20 cellular contexts compared by ENCODE assay signal in the genomic region with DNA sequence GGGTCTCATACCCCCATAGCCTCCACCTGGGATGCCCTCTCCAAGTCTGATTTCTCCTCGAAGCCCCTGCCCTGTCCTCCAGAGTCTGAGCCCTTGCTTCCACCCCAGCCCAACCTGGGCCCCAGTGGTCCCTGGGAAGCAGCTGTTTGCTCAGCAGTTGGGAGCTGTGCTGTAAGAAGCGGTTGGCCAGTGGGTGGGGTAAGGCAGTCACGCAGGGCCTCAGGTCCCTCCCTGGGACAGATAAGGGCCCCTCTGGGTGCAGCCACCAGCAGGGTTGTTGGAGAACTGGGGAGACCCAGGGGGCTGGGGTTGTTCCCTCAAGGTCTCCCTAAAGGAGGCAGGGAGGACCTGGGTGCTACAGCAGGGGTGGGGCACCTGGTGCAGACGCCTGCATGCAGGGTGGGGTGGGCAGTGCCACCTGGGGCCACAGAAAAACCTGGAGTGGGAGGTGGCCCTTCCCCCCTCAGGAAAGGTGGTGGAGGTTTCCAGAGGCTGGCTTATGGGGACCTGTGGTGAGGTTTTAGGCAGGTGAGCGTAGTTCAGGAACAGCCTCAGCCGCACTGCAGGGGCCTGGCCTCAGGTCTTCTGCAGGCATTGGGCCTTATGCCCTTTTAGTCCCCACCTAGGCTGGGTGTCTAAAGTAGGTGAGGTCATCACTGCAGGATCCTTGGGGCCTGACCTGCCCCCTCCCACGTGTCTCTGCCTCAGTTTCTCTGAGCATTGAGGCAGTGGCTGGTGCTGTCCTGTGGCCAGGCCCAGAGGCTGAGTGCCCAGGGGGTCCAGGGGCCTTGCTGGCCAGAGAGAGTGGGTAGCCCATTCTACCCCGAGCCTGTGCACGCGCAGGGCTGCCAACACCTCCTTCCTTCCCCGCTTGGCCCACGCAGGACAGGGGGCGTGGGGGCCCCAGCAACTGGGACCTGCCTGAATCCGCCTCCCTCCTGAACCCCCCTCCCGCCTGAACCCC. TPM values are rescaled to one million over a fixed set of nuclear protein-coding genes. Genes with fewer than 3 reads are reported as not detected.
DNase-seq lines count a peak whose midpoint lies in the region; ATAC-seq, FAIRE-seq and TF ChIP-seq lines count a peak whose summit lies in the region.
"Had no signal": no experiment of that assay in that cellular context is flagged by ENCODE, and none has a peak within 500 bp of the region (broad histone marks: within the 10 kb centered on the region; RNA-seq: fewer than 3 reads in every experiment).

No MANE protein-coding gene starts in this region.

- DNase-seq in A549 (ENCODE audit: low read depth in 1 of 2, low spot score in 1 of 2), result no peak
- DNase-seq in K562 (ENCODE audit: extremely low read depth in 1 of 4, low spot score in 3 of 4), result peak; percentile 66 to 93 (median 80)
- no peak for DNase-seq in memory B cell (ENCODE audit: low spot score in 2 of 2)
- DNase-seq in left lobe of liver (ENCODE audit: low spot score), result no peak
- no peak for DNase-seq in Kasumi-1 (lab: John Stamatoyannopoulos, UW)
- no peak for DNase-seq in GM20000 (ENCODE audit: low spot score)
- no peak for DNase-seq in upper lobe of right lung
- DNase-seq: AML-193; CD4-positive, CD25-positive, alpha-beta regulatory T cell; GF-D8; GOT3; HFFc6; NCI-H1048; NCI-H2107; NCI-H226; NCI-H526 treated with DMSO at 0.1 percent for 48 hours; NK-92 treated with Interleukin-12 subunit alpha and Interleukin-12 subunit beta, amount 100 ng/mL, for 24 hours; PC-9; Right ventricle myocardium superior had no signal

- H3K36me3 ChIP-seq in HEK293 (ENCODE audit: control insufficient read depth in 2 of 2, insufficient read depth in 1 of 2, low read length in 2 of 2), result no peaks in the 10 kb centered on the region
- peaks cover 8% of the 10 kb centered on the region; the same call in 1 of the 3 replicates for H3K36me3 ChIP-seq in K562 (ENCODE audit: control insufficient read depth, insufficient read depth, low read length)
- H3K36me3 ChIP-seq in upper lobe of right lung, result no peaks in the 10 kb centered on the region

- TF ChIP-seq POLR2A in A549 (IDR thresholded peaks at IDR 0.05; ENCODE audit: low read length) (no peak), K562 (conservative IDR thresholded peaks at IDR 0.05) (peak; percentile 70)

- CTCF ChIA-PET in A549 (lab: Yijun Ruan, JAX) (no interaction called here), HEK293 (lab: Yijun Ruan, JAX) (no interaction called here), K562 (lab: Yijun Ruan, JAX; ENCODE audit: low intra/inter-chr PET ratio) (no interaction called here)

- H3K27me3 Mint-ChIP-seq in memory B cell, result peaks cover 12% of the 10 kb centered on the region

- no peaks in the 10 kb centered on the region for H3K9me1 ChIP-seq in K562 (ENCODE audit: control insufficient read depth, insufficient read depth, low read length)

- POLR2A ChIA-PET in A549 (lab: Yijun Ruan, JAX) (no interaction called here), HEK293 (lab: Yijun Ruan, JAX) (no interaction called here), K562 (lab: Yijun Ruan, JAX) (interaction anchor here (0.7 to 1.2 kb wide), 2 partner anchors 9 to 11 kb away, joined by 3 to 5 read pairs; a partner anchor contains a TSS)

- H3K9me3 Mint-ChIP-seq in memory B cell, result no peaks in the 10 kb centered on the region
- H3K9me3 Mint-ChIP-seq: HFFc6 had no signal

- no peaks in the 10 kb centered on the region for H4K20me1 ChIP-seq in K562 (replicated peaks; ENCODE audit: control insufficient read depth, insufficient read depth, low read length)

- H3K4me3 Mint-ChIP-seq in memory B cell, result peak overlapping the region; percentile 29
- H3K4me3 Mint-ChIP-seq: HFFc6 had no signal

- in situ Hi-C loops in K562 (cut with MboI), result no loop called here

- H3K27ac ChIP-seq in A549 (no peak overlapping the region; a peak in 1 of 6 replicates), HEK293 (ENCODE audit: extremely low read depth, low read depth, low read length) (no peak overlapping the region), K562 (ENCODE audit: extremely low read depth, low read depth, low read length) (peak overlapping the region; percentile 81), upper lobe of right lung (no peak overlapping the region)
- H3K27ac ChIP-seq: PC-9 had no signal

- H3K27me3 ChIP-seq in K562 (ENCODE audit: control insufficient read depth in 2 of 2, insufficient read depth in 2 of 2, low read length in 2 of 2), result no peaks in the 10 kb centered on the region
- H3K27me3 ChIP-seq in upper lobe of right lung, result peaks cover 33% of the 10 kb centered on the region

- TF ChIP-seq CTCF in A549 (IDR thresholded peaks at IDR 0.05) (no peak), HEK293 (tag by site-specific recombination; IDR thresholded peaks at IDR 0.05) (no peak), K562 (IDR thresholded peaks at IDR 0.05 in 2 of 3, conservative IDR thresholded peaks at IDR 0.05 in 1 of 3; ENCODE audit: insufficient read depth in 2 of 3, low read depth in 1 of 3, low read length in 3 of 3) (peak in 2 of 3 experiments; percentile 25 to 30; a peak in 3 of 6 replicates), GM20000 (IDR thresholded peaks at IDR 0.05; ENCODE audit: extremely low read depth, missing control alignments) (no peak), upper lobe of right lung (IDR thresholded peaks at IDR 0.05) (no peak)

- peaks cover 3% of the 10 kb centered on the region for H3K36me3 Mint-ChIP-seq in memory B cell
- H3K36me3 Mint-ChIP-seq: CD4-positive, CD25-positive, alpha-beta regulatory T cell had no signal

- H3K9me3 ChIP-seq in A549, result no peaks in the 10 kb centered on the region
- no peaks in the 10 kb centered on the region for H3K9me3 ChIP-seq in HEK293 (ENCODE audit: control insufficient read depth, insufficient read depth, low read depth, low read length)
- H3K9me3 ChIP-seq in K562 (replicated peaks; ENCODE audit: control insufficient read depth, insufficient read depth, low read depth, low read length), result no peaks in the 10 kb centered on the region
- no peaks in the 10 kb centered on the region for H3K9me3 ChIP-seq in upper lobe of right lung

- H3K4me3 ChIP-seq in A549, result no peak overlapping the region
- no peak overlapping the region for H3K4me3 ChIP-seq in HEK293 (ENCODE audit: low read depth, low read length)
- H3K4me3 ChIP-seq in K562, result peak overlapping the region; percentile 47
- no peak overlapping the region for H3K4me3 ChIP-seq in upper lobe of right lung
- H3K4me3 ChIP-seq: PC-9 had no signal

- H3K27ac Mint-ChIP-seq in memory B cell, result no peak overlapping the region
- H3K27ac Mint-ChIP-seq: HFFc6 had no signal

- no TSS peak for BruUV-seq in K562 (replicated peaks; lab: Mats Ljungman, UMichigan)

- TF ChIP-seq EP300 in A549 (IDR thresholded peaks at IDR 0.05) (no peak), K562 (IDR thresholded peaks at IDR 0.05; ENCODE audit: low read length) (peak; percentile 80)

- peak overlapping the region; percentile 78 to 94 for H3K9ac ChIP-seq in K562 (ENCODE audit: insufficient read depth in 1 of 2, low read depth in 2 of 2, low read length in 2 of 2)

- 87% methylated on average over 9 of the region's 15 CpGs for WGBS in A549 (ENCODE audit: missing lambda C conversion rate)
- 10% methylated on average over 12 of the region's 15 CpGs for WGBS in K562 (ENCODE audit: insufficient coverage, low coverage, missing lambda C conversion rate)

- TF ChIP-seq RAD21 in A549 (conservative IDR thresholded peaks at IDR 0.05 in 1 of 2, IDR thresholded peaks at IDR 0.05 in 1 of 2) (no peak), K562 (CRISPR knock-in tag; conservative IDR thresholded peaks at IDR 0.05 in 1 of 2, IDR thresholded peaks at IDR 0.05 in 1 of 2) (0 out of 4 replicates have a peak, but pooled peaks of 1 of the 2 experiments have one; percentile 2)

- FAIRE-seq in A549 (lab: Jason Lieb, UNC) (no peak), K562 (lab: Jason Lieb, UNC) (peak; percentile 99)

- intact Hi-C loops in K562 (cut with micrococcal nuclease) (loop anchor here (10.0 kb wide), 1 partner anchor 48 kb away; no protein-coding TSS in a partner anchor), upper lobe of right lung (cut with DNase I) (no loop called here)

- peak overlapping the region; percentile 32; the same call in 1 of the 2 replicates for H2AFZ ChIP-seq in K562 (ENCODE audit: low read depth, low read length)
- H2AFZ ChIP-seq: PC-9 had no signal

- H3K4me2 ChIP-seq in A549, result peak overlapping the region; percentile 86; the same call in 2 of the 3 replicates
- peak overlapping the region; percentile 77 for H3K4me2 ChIP-seq in K562 (ENCODE audit: insufficient read depth, low read length)
- H3K4me2 ChIP-seq: PC-9 had no signal

- peaks cover 26% of the 10 kb centered on the region for H3K4me1 ChIP-seq in A549
- no peaks in the 10 kb centered on the region; the same call in 1 of the 2 replicates for H3K4me1 ChIP-seq in HEK293 (ENCODE audit: control insufficient read depth, insufficient read depth, low read length)
- H3K4me1 ChIP-seq in K562 (replicated peaks in 1 of 2; ENCODE audit: control insufficient read depth in 2 of 2, insufficient read depth in 2 of 2, low read length in 2 of 2), result peaks cover 41 to 78% of the 10 kb centered on the region in 2 experiments
- peaks cover 17% of the 10 kb centered on the region for H3K4me1 ChIP-seq in upper lobe of right lung

- H3K79me2 ChIP-seq in K562 (ENCODE audit: control insufficient read depth, insufficient read depth, low read length), result peaks cover 23% of the 10 kb centered on the region; the same call in 2 of the 3 replicates

- H3K4me1 Mint-ChIP-seq in memory B cell, result peaks cover 22% of the 10 kb centered on the region

- ATAC-seq in A549 (no peak), K562 (peak; percentile 75), memory B cell (ENCODE audit: low read depth) (no peak), left lobe of liver (no peak), upper lobe of right lung (no peak)

RNA-seq across cellular contexts. Expression of a gene that starts 3.1 kb away (rescaled TPM):
- polyA plus RNA-seq in A549 (2011; rRNA removed) (0.09 and 0.23 TPM in 2 replicates), A549 (2017; fragmentation: RNase III; extraction: RNeasy Plus Mini Kit Qiagen cat#74134 plus additional on column Dnase treatment) (0.30 to 0.61 TPM (median 0.50 TPM) in 3 replicates), K562 (2011; rRNA removed) (0.95 and 2.0 TPM in 2 replicates), K562 (2014; fragmentation: Illumina TruSeq; extraction: Trizol) (0.56 and 0.69 TPM in 2 replicates), K562 (2014; fragmentation: Nextera tagmentation; extraction: Ambion mirVana) (under 1 TPM; 0.11 to 0.24 TPM), K562 (2014; rRNA removed) (1.4 and 2.1 TPM in 2 replicates)
- polyA plus RNA-seq in A549 (2012; cell fraction: cytosol; rRNA removed), result 0.30 and 0.45 TPM in 2 replicates
- 1.3 and 1.7 TPM in 2 replicates for polyA plus RNA-seq in A549 (2012; cell fraction: nucleus; rRNA removed)
- polyA minus RNA-seq in A549 (2011; rRNA and poly(A)+ RNA removed), result 0.62 and 0.83 TPM in 2 replicates
- total RNA-seq in K562 (2011; cell fraction: chromatin; rRNA removed; ENCODE audit: low replicate concordance), result 5.5 and 11.7 TPM in 2 replicates
- total RNA-seq in K562 (2011; cell fraction: nucleolus; rRNA removed), result 8.4 and 9.3 TPM in 2 replicates
- 4.1 and 4.2 TPM in 2 replicates for total RNA-seq in K562 (2011; cell fraction: nucleoplasm; rRNA removed)
- total RNA-seq in K562 (2014; rRNA removed) (1.6 TPM in 2 replicates), K562 (2014; rRNA removed; fragmentation: Illumina TruSeq; extraction: Trizol) (0.40 and 0.96 TPM in 2 replicates), K562 (2015; rRNA removed; fragmentation: Illumina TruSeq; extraction: Trizol) (1.8 and 2.2 TPM in 2 replicates), K562 (2021) (3.1 and 4.2 TPM in 2 replicates), left lobe of liver (40.6 TPM), upper lobe of right lung (0.20 TPM)
- 1.0 and 2.7 TPM in 2 replicates for polyA plus RNA-seq in K562 (2011; cell fraction: cytosol; rRNA removed)
- polyA plus RNA-seq in K562 (2011; cell fraction: nucleus; rRNA removed), result 9.1 and 12.1 TPM in 2 replicates
- 4.4 and 8.2 TPM in 2 replicates for polyA plus RNA-seq in K562 (2012)
- polyA minus RNA-seq in K562 (2011; rRNA and poly(A)+ RNA removed), result 0.51 and 0.74 TPM in 2 replicates
- 1.7 TPM in 2 replicates for polyA minus RNA-seq in K562 (2011; cell fraction: cytosol; rRNA and poly(A)+ RNA removed)
- polyA minus RNA-seq in K562 (2011; cell fraction: nucleus; rRNA and poly(A)+ RNA removed), result 3.9 and 6.3 TPM in 2 replicates

RNA-seq across cellular contexts. Expression of a gene that starts 9.5 kb away (rescaled TPM):
- polyA plus RNA-seq in A549 (2011; rRNA removed) (3.1 and 4.2 TPM in 2 replicates), A549 (2017; fragmentation: RNase III; extraction: RNeasy Plus Mini Kit Qiagen cat#74134 plus additional on column Dnase treatment) (13.9 to 19.4 TPM (median 19.2 TPM) in 3 replicates), K562 (2011; rRNA removed) (1.2 and 2.2 TPM in 2 replicates), K562 (2014; fragmentation: Illumina TruSeq; extraction: Trizol) (0.30 and 1.2 TPM in 2 replicates), K562 (2014; fragmentation: Nextera tagmentation; extraction: Ambion mirVana) (under 1 TPM; 0.04 to 0.13 TPM), K562 (2014; rRNA removed) (11.2 and 14.1 TPM in 2 replicates)
- 3.0 and 4.1 TPM in 2 replicates for polyA plus RNA-seq in A549 (2012; cell fraction: cytosol; rRNA removed)
- polyA plus RNA-seq in A549 (2012; cell fraction: nucleus; rRNA removed), result 65.6 and 96.4 TPM in 2 replicates
- 3.0 and 4.0 TPM in 2 replicates for polyA minus RNA-seq in A549 (2011; rRNA and poly(A)+ RNA removed)
- total RNA-seq in K562 (2011; cell fraction: chromatin; rRNA removed; ENCODE audit: low replicate concordance), result 7.8 and 35.6 TPM in 2 replicates
- 35.8 and 36.4 TPM in 2 replicates for total RNA-seq in K562 (2011; cell fraction: nucleolus; rRNA removed)
- 12.5 and 18.8 TPM in 2 replicates for total RNA-seq in K562 (2011; cell fraction: nucleoplasm; rRNA removed)
- total RNA-seq in K562 (2014; rRNA removed) (9.9 and 10.1 TPM in 2 replicates), K562 (2014; rRNA removed; fragmentation: Illumina TruSeq; extraction: Trizol) (0.26 and 0.69 TPM in 2 replicates), K562 (2015; rRNA removed; fragmentation: Illumina TruSeq; extraction: Trizol) (3.1 and 4.8 TPM in 2 replicates), K562 (2021) (13.6 and 16.1 TPM in 2 replicates), left lobe of liver (12.9 TPM), upper lobe of right lung (49.2 TPM)
- polyA plus RNA-seq in K562 (2011; cell fraction: cytosol; rRNA removed), result 0.90 and 2.8 TPM in 2 replicates
- 34.5 and 72.8 TPM in 2 replicates for polyA plus RNA-seq in K562 (2011; cell fraction: nucleus; rRNA removed)
- 9.8 and 26.2 TPM in 2 replicates for polyA plus RNA-seq in K562 (2012)
- polyA minus RNA-seq in K562 (2011; rRNA and poly(A)+ RNA removed), result 0.36 and 0.70 TPM in 2 replicates
- 7.3 and 13.7 TPM in 2 replicates for polyA minus RNA-seq in K562 (2011; cell fraction: cytosol; rRNA and poly(A)+ RNA removed)
- polyA minus RNA-seq in K562 (2011; cell fraction: nucleus; rRNA and poly(A)+ RNA removed), result 10.0 and 12.1 TPM in 2 replicates

RNA-seq across cellular contexts. Expression of a gene that starts 15.1 kb away (rescaled TPM):
- polyA plus RNA-seq in A549 (2011; rRNA removed) (4.7 and 8.3 TPM in 2 replicates), A549 (2017; fragmentation: RNase III; extraction: RNeasy Plus Mini Kit Qiagen cat#74134 plus additional on column Dnase treatment) (11.2 to 11.4 TPM (median 11.2 TPM) in 3 replicates), K562 (2011; rRNA removed) (14.6 and 18.3 TPM in 2 replicates), K562 (2014; fragmentation: Illumina TruSeq; extraction: Trizol) (17.1 and 25.2 TPM in 2 replicates), K562 (2014; fragmentation: Nextera tagmentation; extraction: Ambion mirVana) (under 1 TPM; 0.34 to 0.53 TPM), K562 (2014; rRNA removed) (15.1 and 15.6 TPM in 2 replicates)
- polyA plus RNA-seq in A549 (2012; cell fraction: cytosol; rRNA removed), result 26.5 and 32.6 TPM in 2 replicates
- polyA plus RNA-seq in A549 (2012; cell fraction: nucleus; rRNA removed), result 32.5 and 64.4 TPM in 2 replicates
- 40.2 and 49.5 TPM in 2 replicates for polyA minus RNA-seq in A549 (2011; rRNA and poly(A)+ RNA removed)
- total RNA-seq in K562 (2011; cell fraction: chromatin; rRNA removed; ENCODE audit: low replicate concordance), result 24.3 and 107 TPM in 2 replicates
- total RNA-seq in K562 (2011; cell fraction: nucleolus; rRNA removed), result 71.6 and 76.2 TPM in 2 replicates
- 78.9 and 124 TPM in 2 replicates for total RNA-seq in K562 (2011; cell fraction: nucleoplasm; rRNA removed)
- total RNA-seq in K562 (2014; rRNA removed) (21.6 and 30.7 TPM in 2 replicates), K562 (2014; rRNA removed; fragmentation: Illumina TruSeq; extraction: Trizol) (5.3 and 7.1 TPM in 2 replicates), K562 (2015; rRNA removed; fragmentation: Illumina TruSeq; extraction: Trizol) (10.4 and 11.4 TPM in 2 replicates), K562 (2021) (45.6 and 49.9 TPM in 2 replicates), left lobe of liver (64.8 TPM), upper lobe of right lung (25.2 TPM)
- 39.0 and 72.2 TPM in 2 replicates for polyA plus RNA-seq in K562 (2011; cell fraction: cytosol; rRNA removed)
- 55.9 and 72.5 TPM in 2 replicates for polyA plus RNA-seq in K562 (2011; cell fraction: nucleus; rRNA removed)
- 28.5 and 35.1 TPM in 2 replicates for polyA plus RNA-seq in K562 (2012)
- 73.8 and 144 TPM in 2 replicates for polyA minus RNA-seq in K562 (2011; rRNA and poly(A)+ RNA removed)
- polyA minus RNA-seq in K562 (2011; cell fraction: cytosol; rRNA and poly(A)+ RNA removed), result 42.8 and 52.2 TPM in 2 replicates
- polyA minus RNA-seq in K562 (2011; cell fraction: nucleus; rRNA and poly(A)+ RNA removed), result 20.8 and 21.0 TPM in 2 replicates

RNA-seq across cellular contexts. Expression of a gene that starts 22.9 kb away (rescaled TPM):
- 2.7 and 3.3 TPM in 2 replicates for polyA plus RNA-seq in A549 (2011; rRNA removed)
- polyA plus RNA-seq in A549 (2012; cell fraction: cytosol; rRNA removed), result 7.5 and 10.4 TPM in 2 replicates
- 37.7 and 46.1 TPM in 2 replicates for polyA plus RNA-seq in A549 (2012; cell fraction: nucleus; rRNA removed)
- polyA plus RNA-seq in A549 (2017; fragmentation: RNase III; extraction: RNeasy Plus Mini Kit Qiagen cat#74134 plus additional on column Dnase treatment), result 6.2 to 7.8 TPM (median 7.0 TPM) in 3 replicates
- 2.7 and 3.2 TPM in 2 replicates for polyA minus RNA-seq in A549 (2011; rRNA and poly(A)+ RNA removed)
- 27.1 and 96.1 TPM in 2 replicates for total RNA-seq in K562 (2011; cell fraction: chromatin; rRNA removed; ENCODE audit: low replicate concordance)
- 70.2 and 86.6 TPM in 2 replicates for total RNA-seq in K562 (2011; cell fraction: nucleolus; rRNA removed)
- 28.7 and 35.0 TPM in 2 replicates for total RNA-seq in K562 (2011; cell fraction: nucleoplasm; rRNA removed)
- 17.0 and 19.1 TPM in 2 replicates for total RNA-seq in K562 (2014; rRNA removed)
- total RNA-seq in K562 (2014; rRNA removed; fragmentation: Illumina TruSeq; extraction: Trizol), result 1.2 and 1.7 TPM in 2 replicates
- 6.1 and 6.3 TPM in 2 replicates for total RNA-seq in K562 (2015; rRNA removed; fragmentation: Illumina TruSeq; extraction: Trizol)
- 18.4 and 22.0 TPM in 2 replicates for total RNA-seq in K562 (2021)
- polyA plus RNA-seq in K562 (2011; rRNA removed), result 5.6 and 6.8 TPM in 2 replicates
- 5.6 and 16.4 TPM in 2 replicates for polyA plus RNA-seq in K562 (2011; cell fraction: cytosol; rRNA removed)
- 86.6 and 144 TPM in 2 replicates for polyA plus RNA-seq in K562 (2011; cell fraction: nucleus; rRNA removed)
- 13.1 and 23.6 TPM in 2 replicates for polyA plus RNA-seq in K562 (2012)
- polyA plus RNA-seq in K562 (2014; fragmentation: Illumina TruSeq; extraction: Trizol), result 2.6 and 7.3 TPM in 2 replicates
- polyA plus RNA-seq in K562 (2014; fragmentation: Nextera tagmentation; extraction: Ambion mirVana), result under 1 TPM; 0.17 to 0.27 TPM
- polyA plus RNA-seq in K562 (2014; rRNA removed), result 15.3 and 15.7 TPM in 2 replicates
- 1.9 and 2.5 TPM in 2 replicates for polyA minus RNA-seq in K562 (2011; rRNA and poly(A)+ RNA removed)
- 5.5 and 7.7 TPM in 2 replicates for polyA minus RNA-seq in K562 (2011; cell fraction: cytosol; rRNA and poly(A)+ RNA removed)
- polyA minus RNA-seq in K562 (2011; cell fraction: nucleus; rRNA and poly(A)+ RNA removed), result 17.1 and 17.2 TPM in 2 replicates
- 7.0 TPM for total RNA-seq in left lobe of liver
- total RNA-seq in upper lobe of right lung, result 19.1 TPM

Comparison
In these comparisons a context has a peak if more than half of its experiments do, and no peak if none do; other contexts are left out.
1. DNase-seq: peak in K562 (4 of 4); none in A549 (0 of 2), memory B cell (0 of 2), left lobe of liver (single experiment), Kasumi-1 (0 of 2), GM20000 (single experiment) and upper lobe of right lung (single experiment).
2. CTCF ChIP-seq: peak in K562 (2 of 3); none in A549 (single experiment), HEK293 (single experiment), GM20000 (single experiment) and upper lobe of right lung (single experiment).